ENCODE assay signal across 8 cellular contexts in genomic region chr7:98617051-98617959, GRCh38. TPM values are rescaled to one million over a fixed set of nuclear protein-coding genes. Genes with fewer than 3 reads are reported as not detected.
DNase-seq lines count a peak whose midpoint lies in the region; ATAC-seq and TF ChIP-seq lines count a peak whose summit lies in the region.

Gene NPTX2 (plus strand): TSS chr7:98617285. CDS start chr7:98617462, 177 bp downstream.

- H3K27ac ChIP-seq in iPS DF 6.9 (ENCODE audit: low read length) (no peak within 1 kb of the TSS), smooth muscle cell (ENCODE audit: low read depth) (no peak within 1 kb of the TSS)

- peak within 1 kb of the TSS; percentile 85 for H3K4me2 ChIP-seq in smooth muscle cell

- peaks cover 0 to 8% of the 10 kb centered on the region in 2 donors for H3K36me3 Mint-ChIP-seq in activated naive CD4-positive, alpha-beta T cell treated with anti-CD3 and anti-CD28 coated beads, Interleukin-2, amount 50 U/mL, for 72 hours
- H3K36me3 Mint-ChIP-seq in activated naive CD4-positive, alpha-beta T cell treated with anti-CD3 and anti-CD28 coated beads, Interleukin-2, amount 10 ng/mL, durations not matched to agents 7 days and 5 days = no peaks in the 10 kb centered on the region
- H3K36me3 Mint-ChIP-seq in activated CD8-positive, alpha-beta T cell treated with anti-CD3 and anti-CD28 coated beads, Interleukin-2, amount 10 ng/mL, durations not matched to agents 7 days and 5 days (ENCODE audit: low read depth) = no peaks in the 10 kb centered on the region

- TF ChIP-seq CTCF in smooth muscle cell (IDR thresholded peaks at IDR 0.05; ENCODE audit: borderline replicate concordance, insufficient read depth, poor library complexity, severe bottlenecking) = peak; percentile 13

- H3K4me1 Mint-ChIP-seq in activated naive CD4-positive, alpha-beta T cell treated with anti-CD3 and anti-CD28 coated beads, Interleukin-2, amount 10 ng/mL, durations not matched to agents 7 days and 5 days = no peaks in the 10 kb centered on the region
- H3K4me1 Mint-ChIP-seq in activated CD8-positive, alpha-beta T cell treated with anti-CD3 and anti-CD28 coated beads, Interleukin-2, amount 10 ng/mL, durations not matched to agents 7 days and 5 days (ENCODE audit: low read depth) = peaks cover 4% of the 10 kb centered on the region

- ATAC-seq in activated naive CD4-positive, alpha-beta T cell treated with anti-CD3 and anti-CD28 coated beads, Interleukin-2, amount 50 U/mL, for 72 hours = peak; percentile 29 to 71
- peak; percentile 23 for ATAC-seq in activated CD8-positive, alpha-beta T cell treated with anti-CD3 and anti-CD28 coated beads, Interleukin-2, amount 10 ng/mL, durations not matched to agents 7 days and 5 days
- ATAC-seq in GM19395 (IDR thresholded peaks at IDR 0.05; ENCODE audit: unreplicated experiment) = no peak
- no peak for ATAC-seq in HG02642 (IDR thresholded peaks at IDR 0.05; ENCODE audit: poor library complexity, unreplicated experiment)
- no peak for ATAC-seq in GM18517 (IDR thresholded peaks at IDR 0.05; ENCODE audit: unreplicated experiment)

- WGBS in iPS DF 6.9 (ENCODE audit: insufficient coverage, insufficient read length) = no CpG with 5 or more reads among the region's 130 CpGs
- WGBS in smooth muscle cell (ENCODE audit: low lambda C conversion rate) = 3% methylated on average over 107 of the region's 130 CpGs

- H3K27me3 ChIP-seq in iPS DF 6.9 (ENCODE audit: control insufficient read depth, insufficient read depth, low read length) (peaks cover 16% of the 10 kb centered on the region), smooth muscle cell (ENCODE audit: low read depth) (peaks cover 53% of the 10 kb centered on the region)

- no peak within 1 kb of the TSS for H3K4me3 Mint-ChIP-seq in activated naive CD4-positive, alpha-beta T cell treated with anti-CD3 and anti-CD28 coated beads, Interleukin-2, amount 10 ng/mL, durations not matched to agents 7 days and 5 days
- no peak within 1 kb of the TSS for H3K4me3 Mint-ChIP-seq in activated CD8-positive, alpha-beta T cell treated with anti-CD3 and anti-CD28 coated beads, Interleukin-2, amount 10 ng/mL, durations not matched to agents 7 days and 5 days

- no peaks in the 10 kb centered on the region for H3K4me1 ChIP-seq in iPS DF 6.9 (ENCODE audit: control insufficient read depth, insufficient read depth, low read length)
- H3K4me1 ChIP-seq in smooth muscle cell (ENCODE audit: low read depth) = peaks cover 13% of the 10 kb centered on the region

- peaks cover 62% of the 10 kb centered on the region for H3K27me3 Mint-ChIP-seq in activated naive CD4-positive, alpha-beta T cell treated with anti-CD3 and anti-CD28 coated beads, Interleukin-2, amount 10 ng/mL, durations not matched to agents 7 days and 5 days
- H3K27me3 Mint-ChIP-seq in activated CD8-positive, alpha-beta T cell treated with anti-CD3 and anti-CD28 coated beads, Interleukin-2, amount 10 ng/mL, durations not matched to agents 7 days and 5 days (ENCODE audit: low read depth) = peaks cover 45% of the 10 kb centered on the region

- H3K79me2 ChIP-seq in smooth muscle cell (ENCODE audit: low read depth) = no peaks in the 10 kb centered on the region

- H3K4me3 ChIP-seq in iPS DF 6.9 (ENCODE audit: low read length) (peak within 1 kb of the TSS; percentile 54; the same call in 1 of the 2 replicates), smooth muscle cell (peak within 1 kb of the TSS; percentile 43)

- H3F3A ChIP-seq in smooth muscle cell (ENCODE audit: low read depth) = no peaks in the 10 kb centered on the region

- POLR2A ChIA-PET in activated CD8-positive, alpha-beta T cell treated with anti-CD3 and anti-CD28 coated beads, Interleukin-2, amount 10 ng/mL, durations not matched to agents 7 days and 5 days (lab: Charles Lee) = no interaction called here

- no peaks in the 10 kb centered on the region for H3K9me3 ChIP-seq in iPS DF 6.9 (ENCODE audit: control insufficient read depth, insufficient read depth, low read length)
- H3K9me3 ChIP-seq in smooth muscle cell (replicated peaks; ENCODE audit: low read depth) = no peaks in the 10 kb centered on the region

- peak in 1 of 2 donors; percentile 19 for DNase-seq in activated naive CD4-positive, alpha-beta T cell treated with anti-CD3 and anti-CD28 coated beads, Interleukin-2, amount 50 U/mL, for 72 hours (ENCODE audit: low spot score in 2 of 2)
- DNase-seq in activated naive CD4-positive, alpha-beta T cell treated with anti-CD3 and anti-CD28 coated beads, Interleukin-2, amount 10 ng/mL, durations not matched to agents 7 days and 5 days = no peak
- no peak for DNase-seq in activated CD8-positive, alpha-beta T cell treated with anti-CD3 and anti-CD28 coated beads, Interleukin-2, amount 10 ng/mL, durations not matched to agents 7 days and 5 days
- DNase-seq in iPS DF 6.9 (ENCODE audit: low read depth, low spot score) (no peak), smooth muscle cell (lab: John Stamatoyannopoulos, UW; ENCODE audit: unreplicated experiment) (peak; percentile 10)

- CTCF ChIA-PET in activated naive CD4-positive, alpha-beta T cell treated with anti-CD3 and anti-CD28 coated beads, Interleukin-2, amount 10 ng/mL, durations not matched to agents 7 days and 5 days (lab: Charles Lee) = no interaction called here
- CTCF ChIA-PET in activated CD8-positive, alpha-beta T cell treated with anti-CD3 and anti-CD28 coated beads, Interleukin-2, amount 10 ng/mL, durations not matched to agents 7 days and 5 days (lab: Charles Lee) = no interaction called here

- no peak within 1 kb of the TSS for H2AFZ ChIP-seq in smooth muscle cell (ENCODE audit: low read depth)

- no peaks in the 10 kb centered on the region for H4K20me1 ChIP-seq in smooth muscle cell (ENCODE audit: low read depth)

- peaks cover 0 to 5% of the 10 kb centered on the region in 2 donors for H3K9me3 Mint-ChIP-seq in activated naive CD4-positive, alpha-beta T cell treated with anti-CD3 and anti-CD28 coated beads, Interleukin-2, amount 50 U/mL, for 72 hours
- peaks cover 2% of the 10 kb centered on the region for H3K9me3 Mint-ChIP-seq in activated naive CD4-positive, alpha-beta T cell treated with anti-CD3 and anti-CD28 coated beads, Interleukin-2, amount 10 ng/mL, durations not matched to agents 7 days and 5 days
- H3K9me3 Mint-ChIP-seq in activated CD8-positive, alpha-beta T cell treated with anti-CD3 and anti-CD28 coated beads, Interleukin-2, amount 10 ng/mL, durations not matched to agents 7 days and 5 days (ENCODE audit: insufficient read depth) = no peaks in the 10 kb centered on the region

- no peak within 1 kb of the TSS for H3K9ac ChIP-seq in smooth muscle cell (ENCODE audit: low read depth)

- no peak within 1 kb of the TSS for H3K27ac Mint-ChIP-seq in activated naive CD4-positive, alpha-beta T cell treated with anti-CD3 and anti-CD28 coated beads, Interleukin-2, amount 50 U/mL, for 72 hours
- H3K27ac Mint-ChIP-seq in activated naive CD4-positive, alpha-beta T cell treated with anti-CD3 and anti-CD28 coated beads, Interleukin-2, amount 10 ng/mL, durations not matched to agents 7 days and 5 days = no peak within 1 kb of the TSS
- H3K27ac Mint-ChIP-seq in activated CD8-positive, alpha-beta T cell treated with anti-CD3 and anti-CD28 coated beads, Interleukin-2, amount 10 ng/mL, durations not matched to agents 7 days and 5 days = no peak within 1 kb of the TSS

- H3K36me3 ChIP-seq in iPS DF 6.9 (ENCODE audit: control insufficient read depth, insufficient read depth, low read length) (no peaks in the 10 kb centered on the region), smooth muscle cell (ENCODE audit: low read depth) (no peaks in the 10 kb centered on the region)

RNA-seq across cellular contexts. Expression of gene NPTX2, which starts in this region (rescaled TPM):
- total RNA-seq in activated naive CD4-positive, alpha-beta T cell treated with anti-CD3 and anti-CD28 coated beads, Interleukin-2, amount 50 U/mL, for 72 hours = not detected
- not detected for total RNA-seq in activated CD8-positive, alpha-beta T cell treated with anti-CD3 and anti-CD28 coated beads, Interleukin-2, amount 10 ng/mL, durations not matched to agents 7 days and 5 days
- 13.8 and 20.7 TPM in 2 replicates for total RNA-seq in smooth muscle cell
- polyA plus RNA-seq in smooth muscle cell = 14.6 and 28.6 TPM in 2 replicates

Comparison
In these comparisons a context has a peak if more than half of its experiments do, and no peak if none do; other contexts are left out.
1. RNA of gene NPTX2 (total RNA-seq): 13.8 to 20.7 TPM in smooth muscle cell; not detected in activated naive CD4-positive, alpha-beta T cell treated with anti-CD3 and anti-CD28 coated beads, Interleukin-2, amount 50 U/mL, for 72 hours and not detected in activated CD8-positive, alpha-beta T cell treated with anti-CD3 and anti-CD28 coated beads, Interleukin-2, amount 10 ng/mL, durations not matched to agents 7 days and 5 days; every median in the first group is over 10 times any median in the second.
2. Peak in ATAC-seq in activated naive CD4-positive, alpha-beta T cell treated with anti-CD3 and anti-CD28 coated beads, Interleukin-2, amount 50 U/mL, for 72 hours; RNA of the gene not detected or under 1 TPM.
3. Peak in ATAC-seq in activated CD8-positive, alpha-beta T cell treated with anti-CD3 and anti-CD28 coated beads, Interleukin-2, amount 10 ng/mL, durations not matched to agents 7 days and 5 days; RNA of the gene not detected or under 1 TPM.